ENCODE assay signal across 8 cellular contexts in genomic region chr11:93740031-93740801, GRCh38. TPM values are rescaled to one million over a fixed set of nuclear protein-coding genes. Genes with fewer than 3 reads are reported as not detected.
A peak's percentile ranks its signal among the peaks of the same experiment; 100 is the strongest.
DNase-seq lines count a peak whose midpoint lies in the region; ATAC-seq, FAIRE-seq and TF ChIP-seq lines count a peak whose summit lies in the region.

No MANE protein-coding gene starts in this region.

- no peaks in the 10 kb centered on the region for H3K27me3 ChIP-seq in ACC112 (ENCODE audit: insufficient read depth, low read length)

- H3K4me3 ChIP-seq in ACC112 (ENCODE audit: low read depth, low read length) (peak overlapping the region; percentile 91), astrocyte of the spinal cord (ENCODE audit: low read depth, low read length) (peak overlapping the region; percentile 92), lower leg skin (ENCODE audit: low read depth, poor library complexity, severe bottlenecking) (peak overlapping the region; percentile 73)

- H3K4me3 Mint-ChIP-seq in stimulated activated effector memory CD8-positive, alpha-beta T cell treated with anti-CD3 and anti-CD28 coated beads, Interleukin-12 subunit alpha, Interleukin-12 subunit beta, amount 100 ng/mL, for 72 hours: peak overlapping the region; percentile 98

- WGBS in lower leg skin, 2 donors: 6 to 7% methylated on average over 21 of the region's 21 CpGs

- H3K4me1 Mint-ChIP-seq in stimulated activated effector memory CD8-positive, alpha-beta T cell treated with anti-CD3 and anti-CD28 coated beads, Interleukin-12 subunit alpha, Interleukin-12 subunit beta, amount 100 ng/mL, for 72 hours: peaks cover 55% of the 10 kb centered on the region

- H2AFZ ChIP-seq in ACC112 (ENCODE audit: low read length, unreplicated experiment): no peak overlapping the region

- H3K27ac ChIP-seq in ACC112 (ENCODE audit: low read depth, low read length): peak overlapping the region; percentile 79

- H3K9me3 Mint-ChIP-seq in stimulated activated effector memory CD8-positive, alpha-beta T cell treated with anti-CD3 and anti-CD28 coated beads, Interleukin-12 subunit alpha, Interleukin-12 subunit beta, amount 100 ng/mL, for 72 hours: no peaks in the 10 kb centered on the region

- no peak for FAIRE-seq in frontal cortex (lab: Jason Lieb, UNC)

- TF ChIP-seq CTCF in astrocyte of the spinal cord (IDR thresholded peaks at IDR 0.05; ENCODE audit: low read depth, low read length) (no peak), lower leg skin (IDR thresholded peaks at IDR 0.05) (no peak)

- peaks cover 34% of the 10 kb centered on the region for H3K4me1 ChIP-seq in ACC112 (ENCODE audit: control insufficient read depth, insufficient read depth, low read length, unreplicated experiment)

- in situ Hi-C loops in astrocyte of the spinal cord (cut with HindIII; ENCODE audit: low sequenced_read_pairs): no loop called here

- peak; percentile 84 for DNase-seq in RKO (ENCODE audit: low spot score)
- DNase-seq in astrocyte of the spinal cord (ENCODE audit: low read depth, low spot score): peak; percentile 21
- DNase-seq in lower leg skin (ENCODE audit: low spot score in 2 of 2): no peak
- peak in 1 of 2 donors; percentile 61 for DNase-seq in stimulated activated effector memory CD8-positive, alpha-beta T cell treated with anti-CD3 and anti-CD28 coated beads, Interleukin-12 subunit alpha, Interleukin-12 subunit beta, amount 100 ng/mL, for 72 hours (ENCODE audit: low spot score in 2 of 2)
- DNase-seq in frontal cortex (ENCODE audit: low spot score in 2 of 2): no peak
- no peak for DNase-seq in NCI-H2196 treated with DMSO at 0.1 percent for 48 hours (lab: John Stamatoyannopoulos, UW; ENCODE audit: unreplicated experiment)

- H3K27ac Mint-ChIP-seq in stimulated activated effector memory CD8-positive, alpha-beta T cell treated with anti-CD3 and anti-CD28 coated beads, Interleukin-12 subunit alpha, Interleukin-12 subunit beta, amount 100 ng/mL, for 72 hours: peak overlapping the region; percentile 100

- H3K79me2 ChIP-seq in ACC112 (ENCODE audit: control insufficient read depth, insufficient read depth, low read length, unreplicated experiment): peaks cover 62% of the 10 kb centered on the region

- no peak for TF ChIP-seq POLR2A in lower leg skin (IDR thresholded peaks at IDR 0.05)

- peaks cover 84% of the 10 kb centered on the region for H3K36me3 Mint-ChIP-seq in stimulated activated effector memory CD8-positive, alpha-beta T cell treated with anti-CD3 and anti-CD28 coated beads, Interleukin-12 subunit alpha, Interleukin-12 subunit beta, amount 100 ng/mL, for 72 hours

- peaks cover 47% of the 10 kb centered on the region for H3K36me3 ChIP-seq in ACC112 (ENCODE audit: insufficient read depth, low read length)

- peak; percentile 16 for ATAC-seq in GM19395 (IDR thresholded peaks at IDR 0.05; ENCODE audit: unreplicated experiment)
- no peak for ATAC-seq in stimulated activated effector memory CD8-positive, alpha-beta T cell treated with anti-CD3 and anti-CD28 coated beads, Interleukin-12 subunit alpha, Interleukin-12 subunit beta, amount 100 ng/mL, for 72 hours

- intact Hi-C loops in lower leg skin (cut with DNase I; ENCODE audit: low total_unique reads): no loop called here

RNA-seq across cellular contexts. Expression of gene TAF1D, which starts 1.1 kb away (rescaled TPM):
- 10 to 100 TPM; 45.2 to 92.5 (median 70.0) TPM for total RNA-seq in lower leg skin
- 134 TPM for total RNA-seq in frontal cortex

RNA-seq across cellular contexts. Expression of gene C11orf54, which starts 1.3 kb away (rescaled TPM):
- total RNA-seq in lower leg skin (10 to 100 TPM; 25.3 to 35.7 (median 32.5) TPM), frontal cortex (37.5 TPM)

RNA-seq across cellular contexts. Expression of gene MED17, which starts 43.9 kb away (rescaled TPM):
- 10 to 100 TPM; 25.2 to 42.1 (median 35.5) TPM for total RNA-seq in lower leg skin
- 71.3 TPM for total RNA-seq in frontal cortex

Comparison
In these comparisons a context has a peak if more than half of its experiments do, and no peak if none do; other contexts are left out.
1. DNase-seq: peak in RKO (single experiment) and astrocyte of the spinal cord (single experiment); none in lower leg skin (0 of 2), frontal cortex (0 of 2) and NCI-H2196 treated with DMSO at 0.1 percent for 48 hours (single experiment).
2. Peak in every context shown above with its lines, with median percentiles within 50 percentile points of each other: H3K4me3 ChIP-seq.